12 cellular contexts compared by ENCODE assay signal in genomic region chr2:128513416-128514283, GRCh38.
A peak's percentile ranks its signal among the peaks of the same experiment; 100 is the strongest.
DNase-seq lines count a peak whose midpoint lies in the region; ATAC-seq and TF ChIP-seq lines count a peak whose summit lies in the region.
"Had no signal": no experiment of that assay in that cellular context is flagged by ENCODE, and none has a peak within 500 bp of the region (broad histone marks: within the 10 kb centered on the region; RNA-seq: fewer than 3 reads in every experiment).

No MANE protein-coding gene starts in this region.

- H3K4me2 ChIP-seq in OCI-LY7 (ENCODE audit: low read length) (peak overlapping the region; percentile 13; the same call in 1 of the 2 replicates), H9 (ENCODE audit: insufficient read depth, insufficient read length, low read length) (no peak overlapping the region)

- H3K4me1 Mint-ChIP-seq in naive B cell (peaks cover 23 to 30% (median 28%) of the 10 kb centered on the region in 3 donors), H9 (peaks cover 12 to 17% of the 10 kb centered on the region in 2 experiments)
- H3K4me1 Mint-ChIP-seq: central memory CD8-positive, alpha-beta T cell had no signal

- no peak overlapping the region for H3T11ph ChIP-seq in H9 (ENCODE audit: low read length)

- H3K14ac ChIP-seq in H9 (ENCODE audit: insufficient read depth, low read length) = no peak overlapping the region

- H3K27me3 Mint-ChIP-seq in naive B cell = peaks cover 0 to 8% (median 5%) of the 10 kb centered on the region in 3 donors
- peaks cover 2% of the 10 kb centered on the region; the same call in 1 of the 2 replicates for H3K27me3 Mint-ChIP-seq in H9 (ENCODE audit: low read depth)

- H3K4me3 Mint-ChIP-seq in naive B cell (peak overlapping the region in 7 of 8 donors; percentile 0 to 80 (median 68)), H9 (no peak overlapping the region)
- H3K4me3 Mint-ChIP-seq: activated CD8-positive, alpha-beta T cell treated with anti-CD3 and anti-CD28 coated beads, Interleukin-2, amount 10 ng/mL, durations not matched to agents 7 days and 5 days; central memory CD8-positive, alpha-beta T cell had no signal

- H3K36me3 ChIP-seq in OCI-LY7 (ENCODE audit: insufficient read depth, low read length) = no peaks in the 10 kb centered on the region

- H3K9me3 ChIP-seq in OCI-LY7 (ENCODE audit: low read length) (no peaks in the 10 kb centered on the region), H9 (ENCODE audit: control insufficient read depth, low read depth, low read length) (no peaks in the 10 kb centered on the region)

- H3K27ac ChIP-seq in OCI-LY7 (ENCODE audit: low read depth, low read length, poor library complexity, severe bottlenecking) (no peak overlapping the region), H9 (ENCODE audit: insufficient read length, low read depth, low read length) (no peak overlapping the region)

- no peak overlapping the region for H3K4ac ChIP-seq in H9 (ENCODE audit: low read depth, low read length)

- no peak overlapping the region for H3K18ac ChIP-seq in H9 (ENCODE audit: insufficient read length, low read depth, low read length)

- no peak overlapping the region for H4K91ac ChIP-seq in H9 (ENCODE audit: insufficient read length, low read depth, low read length)

- TF ChIP-seq CTCF in OCI-LY7 (conservative IDR thresholded peaks at IDR 0.05; ENCODE audit: low read length) (no peak), H9 (conservative IDR thresholded peaks at IDR 0.05) (no peak)

- H4K20me1 ChIP-seq in OCI-LY7 (ENCODE audit: insufficient read depth, low read length) (no peaks in the 10 kb centered on the region), H9 (ENCODE audit: control insufficient read depth, insufficient read depth, insufficient read length) (no peaks in the 10 kb centered on the region)

- H3K9me3 Mint-ChIP-seq in naive B cell (peaks cover 0 to 7% (median 0%) of the 10 kb centered on the region in 7 donors), H9 (no peaks in the 10 kb centered on the region)
- H3K9me3 Mint-ChIP-seq: central memory CD8-positive, alpha-beta T cell had no signal

- no peak overlapping the region for H2BK12ac ChIP-seq in H9 (ENCODE audit: insufficient read length, low read depth, low read length)

- no TSS peak for BruUV-seq in OCI-LY7 (replicated peaks; lab: Mats Ljungman, UMichigan)

- no peak overlapping the region for H3K56ac ChIP-seq in H9 (ENCODE audit: insufficient read length, low read depth, low read length)

- H3K27ac Mint-ChIP-seq in naive B cell (peak overlapping the region in 5 of 6 donors; percentile 5 to 94 (median 61)), H9 (no peak overlapping the region; a peak in 2 of 7 replicates)
- H3K27ac Mint-ChIP-seq: activated CD8-positive, alpha-beta T cell treated with anti-CD3 and anti-CD28 coated beads, Interleukin-2, amount 10 ng/mL, durations not matched to agents 7 days and 5 days had no signal

- POLR2A ChIA-PET in OCI-LY7 (lab: Charles Lee) = no interaction called here

- no peak overlapping the region for H4K5ac ChIP-seq in H9 (ENCODE audit: insufficient read length, low read depth, low read length)

- H2BK5ac ChIP-seq in H9 (ENCODE audit: insufficient read length, low read length) = no peak overlapping the region

- no peaks in the 10 kb centered on the region for H3K9me2 ChIP-seq in OCI-LY7 (ENCODE audit: insufficient read depth, low read length)

- H2BK120ac ChIP-seq in H9 (ENCODE audit: low read depth, low read length, poor library complexity, severe bottlenecking) = no peak overlapping the region

- H4K8ac ChIP-seq in H9 (replicated peaks; ENCODE audit: insufficient read length, low read depth, low read length) = no peak overlapping the region

- H3K36me3 Mint-ChIP-seq in naive B cell (peaks cover 0 to 8% of the 10 kb centered on the region in 2 donors), H9 (ENCODE audit: insufficient read depth in 1 of 3, low read depth in 3 of 3) (no peaks in the 10 kb centered on the region)

- H3K4me3 ChIP-seq in OCI-LY7 (ENCODE audit: low read depth, low read length, poor library complexity, severe bottlenecking) = no peak overlapping the region

- H3K4me1 ChIP-seq in OCI-LY7 (ENCODE audit: insufficient read depth, low read length, poor library complexity, severe bottlenecking) (peaks cover 9% of the 10 kb centered on the region), H9 (ENCODE audit: insufficient read depth, low read length) (no peaks in the 10 kb centered on the region; the same call in 1 of the 2 replicates)

- DNase-seq in OCI-LY7 (ENCODE audit: low spot score) (peak; percentile 41), naive B cell (peak; percentile 52), H4 (ENCODE audit: low spot score) (no peak), SW480 (ENCODE audit: low spot score) (no peak), H9 (no peak)
- DNase-seq in activated T-cell treated with anti-CD3 and anti-CD28 coated beads, Interleukin-2, amount 50 U/mL, for 48 hours = no peak
- DNase-seq: activated CD8-positive, alpha-beta T cell treated with anti-CD3 and anti-CD28 coated beads, Interleukin-2, amount 10 ng/mL, durations not matched to agents 7 days and 5 days; glutamatergic neuron; NCI-H748 treated with DMSO at 0.1 percent for 48 hours had no signal

- ATAC-seq in GM18909 (IDR thresholded peaks at IDR 0.05; ENCODE audit: poor library complexity, unreplicated experiment) (peak; percentile 86), HG02973 (IDR thresholded peaks at IDR 0.05; ENCODE audit: unreplicated experiment) (peak; percentile 80), naive B cell (ENCODE audit: low read depth in 2 of 2) (peak; percentile 97 to 98)
- ATAC-seq: activated CD8-positive, alpha-beta T cell treated with anti-CD3 and anti-CD28 coated beads, Interleukin-2, amount 10 ng/mL, durations not matched to agents 7 days and 5 days had no signal

- no CpG with 5 or more reads among the region's 12 CpGs for WGBS in H9 (ENCODE audit: extremely low coverage, insufficient read length, low lambda C conversion rate)

- H3K79me2 ChIP-seq in OCI-LY7 (ENCODE audit: insufficient read depth, low read depth, low read length) (no peaks in the 10 kb centered on the region), H9 (ENCODE audit: insufficient read depth, low read length) (no peaks in the 10 kb centered on the region)

- H2AFZ ChIP-seq in OCI-LY7 (ENCODE audit: low read length) = no peak overlapping the region
- no peak overlapping the region for H2AFZ ChIP-seq in H9 (ENCODE audit: low read length)

- CTCF ChIA-PET in OCI-LY7 (lab: Charles Lee; ENCODE audit: unreplicated experiment) = interaction anchor here (0.5 kb wide), 1 partner anchor 621 kb away, joined by 4 read pairs; no protein-coding TSS in a partner anchor

- H3K79me1 ChIP-seq in H9 (ENCODE audit: insufficient read depth, low read depth, low read length, poor library complexity, severe bottlenecking) = no peaks in the 10 kb centered on the region

- H3K23me2 ChIP-seq in H9 (ENCODE audit: insufficient read length, low read depth, low read length, poor library complexity, severe bottlenecking) = peaks cover 3% of the 10 kb centered on the region

- intact Hi-C loops in OCI-LY7 (cut with micrococcal nuclease; ENCODE audit: unreplicated experiment) = no loop called here

- no peaks in the 10 kb centered on the region for H3K27me3 ChIP-seq in H9 (ENCODE audit: insufficient read depth, low read length)

- H3K9ac ChIP-seq in H9 (ENCODE audit: extremely low read depth, insufficient read length, low read length) = no peak overlapping the region

- H2BK15ac ChIP-seq in H9 (ENCODE audit: low read depth, low read length) = no peak overlapping the region

- no peak overlapping the region for H2AK5ac ChIP-seq in H9 (ENCODE audit: insufficient read length, low read length)

- no peak overlapping the region for H2BK20ac ChIP-seq in H9 (ENCODE audit: low read depth, low read length, poor library complexity, severe bottlenecking)

- H3K23ac ChIP-seq in H9 (ENCODE audit: insufficient read length, low read depth, low read length) = no peak overlapping the region

Comparison
In these comparisons a context has a peak if more than half of its experiments do, and no peak if none do; other contexts are left out.
1. DNase-seq: peak in OCI-LY7 (single experiment) and naive B cell (single experiment); none in H4 (single experiment), SW480 (single experiment), activated T-cell treated with anti-CD3 and anti-CD28 coated beads, Interleukin-2, amount 50 U/mL, for 48 hours (0 of 2) and H9 (single experiment).
2. H3K27ac Mint-ChIP-seq: peak in naive B cell (5 of 6); none in H9 (0 of 3).
3. H3K4me3 Mint-ChIP-seq: peak in naive B cell (7 of 8); none in H9 (0 of 2).
4. Peak in every context shown above with its lines, with median percentiles within 50 percentile points of each other: ATAC-seq.